ENCODE assay signal across 1 cellular context in the genomic region with DNA sequence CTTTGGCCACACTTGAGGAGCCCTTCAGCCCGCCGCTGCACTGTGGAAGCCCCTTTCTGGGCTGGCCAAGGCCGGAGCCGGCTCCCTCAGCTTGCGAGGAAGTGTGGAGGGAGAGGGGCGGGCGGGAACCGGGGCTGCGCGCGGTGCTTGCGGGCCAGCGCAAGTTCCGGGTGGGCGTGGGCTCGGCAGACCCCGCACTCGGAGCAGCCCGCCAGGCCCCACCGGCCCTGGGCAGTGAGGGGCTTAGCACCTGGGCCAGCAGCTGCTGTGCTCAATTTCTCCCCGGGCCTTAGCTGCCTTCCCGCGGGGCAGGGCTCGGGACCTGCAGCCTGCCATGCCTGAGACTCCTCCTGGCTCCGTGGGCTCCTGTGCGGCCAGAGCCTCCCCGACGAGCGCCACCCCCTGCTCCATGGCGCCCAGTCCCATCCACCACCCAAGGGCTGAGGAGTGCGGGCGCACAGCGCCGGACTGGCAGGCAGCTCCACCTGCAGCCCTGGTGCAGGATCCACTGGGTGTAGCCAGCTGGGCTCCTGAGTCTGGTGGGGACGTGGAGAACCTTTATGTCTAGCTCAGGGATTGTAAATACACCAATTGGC.
TF ChIP-seq lines count a peak whose summit lies in the region.

No MANE protein-coding gene starts in this region.

TF ChIP-seq in HepG2, 621 proteins besides CTCF, POLR2A, EP300 and RAD21:
- TF ChIP-seq, protein P1, sequence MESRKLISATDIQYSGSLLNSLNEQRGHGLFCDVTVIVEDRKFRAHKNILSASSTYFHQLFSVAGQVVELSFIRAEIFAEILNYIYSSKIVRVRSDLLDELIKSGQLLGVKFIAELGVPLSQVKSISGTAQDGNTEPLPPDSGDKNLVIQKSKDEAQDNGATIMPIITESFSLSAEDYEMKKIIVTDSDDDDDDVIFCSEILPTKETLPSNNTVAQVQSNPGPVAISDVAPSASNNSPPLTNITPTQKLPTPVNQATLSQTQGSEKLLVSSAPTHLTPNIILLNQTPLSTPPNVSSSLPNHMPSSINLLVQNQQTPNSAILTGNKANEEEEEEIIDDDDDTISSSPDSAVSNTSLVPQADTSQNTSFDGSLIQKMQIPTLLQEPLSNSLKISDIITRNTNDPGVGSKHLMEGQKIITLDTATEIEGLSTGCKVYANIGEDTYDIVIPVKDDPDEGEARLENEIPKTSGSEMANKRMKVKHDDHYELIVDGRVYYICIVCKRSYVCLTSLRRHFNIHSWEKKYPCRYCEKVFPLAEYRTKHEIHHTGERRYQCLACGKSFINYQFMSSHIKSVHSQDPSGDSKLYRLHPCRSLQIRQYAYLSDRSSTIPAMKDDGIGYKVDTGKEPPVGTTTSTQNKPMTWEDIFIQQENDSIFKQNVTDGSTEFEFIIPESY (CRISPR knock-in tag; IDR thresholded peaks at IDR 0.05) = peak; percentile 53; the same call in 1 of the 2 replicates
- 0 out of 2 replicates have a peak, but pooled peaks have one; percentile 9 for TF ChIP-seq ZBTB38 (CRISPR knock-in tag; IDR thresholded peaks at IDR 0.05)
- TF ChIP-seq ZNF451 (CRISPR knock-in tag; IDR thresholded peaks at IDR 0.05) = 0 out of 2 replicates have a peak, but pooled peaks have one; percentile 33
- TF ChIP-seq, protein P2, sequence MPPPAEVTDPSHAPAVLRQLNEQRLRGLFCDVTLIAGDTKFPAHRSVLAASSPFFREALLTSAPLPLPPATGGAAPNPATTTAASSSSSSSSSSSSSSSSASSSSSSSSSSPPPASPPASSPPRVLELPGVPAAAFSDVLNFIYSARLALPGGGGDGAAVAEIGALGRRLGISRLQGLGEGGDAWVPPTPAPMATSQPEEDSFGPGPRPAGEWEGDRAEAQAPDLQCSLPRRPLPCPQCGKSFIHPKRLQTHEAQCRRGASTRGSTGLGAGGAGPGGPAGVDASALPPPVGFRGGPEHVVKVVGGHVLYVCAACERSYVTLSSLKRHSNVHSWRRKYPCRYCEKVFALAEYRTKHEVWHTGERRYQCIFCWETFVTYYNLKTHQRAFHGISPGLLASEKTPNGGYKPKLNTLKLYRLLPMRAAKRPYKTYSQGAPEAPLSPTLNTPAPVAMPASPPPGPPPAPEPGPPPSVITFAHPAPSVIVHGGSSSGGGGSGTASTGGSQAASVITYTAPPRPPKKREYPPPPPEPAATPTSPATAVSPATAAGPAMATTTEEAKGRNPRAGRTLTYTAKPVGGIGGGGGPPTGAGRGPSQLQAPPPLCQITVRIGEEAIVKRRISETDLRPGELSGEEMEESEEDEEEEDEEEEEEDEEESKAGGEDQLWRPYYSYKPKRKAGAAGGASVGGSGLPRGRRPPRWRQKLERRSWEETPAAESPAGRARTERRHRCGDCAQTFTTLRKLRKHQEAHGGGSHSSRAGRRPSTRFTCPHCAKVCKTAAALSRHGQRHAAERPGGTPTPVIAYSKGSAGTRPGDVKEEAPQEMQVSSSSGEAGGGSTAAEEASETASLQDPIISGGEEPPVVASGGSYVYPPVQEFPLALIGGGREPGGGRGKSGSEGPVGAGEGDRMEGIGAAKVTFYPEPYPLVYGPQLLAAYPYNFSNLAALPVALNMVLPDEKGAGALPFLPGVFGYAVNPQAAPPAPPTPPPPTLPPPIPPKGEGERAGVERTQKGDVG (CRISPR knock-in tag; IDR thresholded peaks at IDR 0.05; ENCODE audit: borderline replicate concordance) = peak; percentile 14; the same call in 1 of the 2 replicates
- TF ChIP-seq, protein P3, sequence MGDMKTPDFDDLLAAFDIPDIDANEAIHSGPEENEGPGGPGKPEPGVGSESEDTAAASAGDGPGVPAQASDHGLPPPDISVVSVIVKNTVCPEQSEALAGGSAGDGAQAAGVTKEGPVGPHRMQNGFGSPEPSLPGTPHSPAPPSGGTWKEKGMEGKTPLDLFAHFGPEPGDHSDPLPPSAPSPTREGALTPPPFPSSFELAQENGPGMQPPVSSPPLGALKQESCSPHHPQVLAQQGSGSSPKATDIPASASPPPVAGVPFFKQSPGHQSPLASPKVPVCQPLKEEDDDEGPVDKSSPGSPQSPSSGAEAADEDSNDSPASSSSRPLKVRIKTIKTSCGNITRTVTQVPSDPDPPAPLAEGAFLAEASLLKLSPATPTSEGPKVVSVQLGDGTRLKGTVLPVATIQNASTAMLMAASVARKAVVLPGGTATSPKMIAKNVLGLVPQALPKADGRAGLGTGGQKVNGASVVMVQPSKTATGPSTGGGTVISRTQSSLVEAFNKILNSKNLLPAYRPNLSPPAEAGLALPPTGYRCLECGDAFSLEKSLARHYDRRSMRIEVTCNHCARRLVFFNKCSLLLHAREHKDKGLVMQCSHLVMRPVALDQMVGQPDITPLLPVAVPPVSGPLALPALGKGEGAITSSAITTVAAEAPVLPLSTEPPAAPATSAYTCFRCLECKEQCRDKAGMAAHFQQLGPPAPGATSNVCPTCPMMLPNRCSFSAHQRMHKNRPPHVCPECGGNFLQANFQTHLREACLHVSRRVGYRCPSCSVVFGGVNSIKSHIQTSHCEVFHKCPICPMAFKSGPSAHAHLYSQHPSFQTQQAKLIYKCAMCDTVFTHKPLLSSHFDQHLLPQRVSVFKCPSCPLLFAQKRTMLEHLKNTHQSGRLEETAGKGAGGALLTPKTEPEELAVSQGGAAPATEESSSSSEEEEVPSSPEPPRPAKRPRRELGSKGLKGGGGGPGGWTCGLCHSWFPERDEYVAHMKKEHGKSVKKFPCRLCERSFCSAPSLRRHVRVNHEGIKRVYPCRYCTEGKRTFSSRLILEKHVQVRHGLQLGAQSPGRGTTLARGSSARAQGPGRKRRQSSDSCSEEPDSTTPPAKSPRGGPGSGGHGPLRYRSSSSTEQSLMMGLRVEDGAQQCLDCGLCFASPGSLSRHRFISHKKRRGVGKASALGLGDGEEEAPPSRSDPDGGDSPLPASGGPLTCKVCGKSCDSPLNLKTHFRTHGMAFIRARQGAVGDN (CRISPR knock-in tag; IDR thresholded peaks at IDR 0.05) = peak; percentile 48; the same call in 1 of the 2 replicates
- 0 out of 2 replicates have a peak, but pooled peaks have one; percentile 14 for TF ChIP-seq SALL1 (CRISPR knock-in tag; IDR thresholded peaks at IDR 0.05)
- TF ChIP-seq, protein P4, sequence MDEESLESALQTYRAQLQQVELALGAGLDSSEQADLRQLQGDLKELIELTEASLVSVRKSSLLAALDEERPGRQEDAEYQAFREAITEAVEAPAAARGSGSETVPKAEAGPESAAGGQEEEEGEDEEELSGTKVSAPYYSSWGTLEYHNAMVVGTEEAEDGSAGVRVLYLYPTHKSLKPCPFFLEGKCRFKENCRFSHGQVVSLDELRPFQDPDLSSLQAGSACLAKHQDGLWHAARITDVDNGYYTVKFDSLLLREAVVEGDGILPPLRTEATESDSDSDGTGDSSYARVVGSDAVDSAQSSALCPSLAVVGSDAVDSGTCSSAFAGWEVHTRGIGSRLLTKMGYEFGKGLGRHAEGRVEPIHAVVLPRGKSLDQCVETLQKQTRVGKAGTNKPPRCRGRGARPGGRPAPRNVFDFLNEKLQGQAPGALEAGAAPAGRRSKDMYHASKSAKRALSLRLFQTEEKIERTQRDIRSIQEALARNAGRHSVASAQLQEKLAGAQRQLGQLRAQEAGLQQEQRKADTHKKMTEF (CRISPR knock-in tag; IDR thresholded peaks at IDR 0.05) = peak; percentile 23; the same call in 1 of the 2 replicates
- TF ChIP-seq, protein P5, sequence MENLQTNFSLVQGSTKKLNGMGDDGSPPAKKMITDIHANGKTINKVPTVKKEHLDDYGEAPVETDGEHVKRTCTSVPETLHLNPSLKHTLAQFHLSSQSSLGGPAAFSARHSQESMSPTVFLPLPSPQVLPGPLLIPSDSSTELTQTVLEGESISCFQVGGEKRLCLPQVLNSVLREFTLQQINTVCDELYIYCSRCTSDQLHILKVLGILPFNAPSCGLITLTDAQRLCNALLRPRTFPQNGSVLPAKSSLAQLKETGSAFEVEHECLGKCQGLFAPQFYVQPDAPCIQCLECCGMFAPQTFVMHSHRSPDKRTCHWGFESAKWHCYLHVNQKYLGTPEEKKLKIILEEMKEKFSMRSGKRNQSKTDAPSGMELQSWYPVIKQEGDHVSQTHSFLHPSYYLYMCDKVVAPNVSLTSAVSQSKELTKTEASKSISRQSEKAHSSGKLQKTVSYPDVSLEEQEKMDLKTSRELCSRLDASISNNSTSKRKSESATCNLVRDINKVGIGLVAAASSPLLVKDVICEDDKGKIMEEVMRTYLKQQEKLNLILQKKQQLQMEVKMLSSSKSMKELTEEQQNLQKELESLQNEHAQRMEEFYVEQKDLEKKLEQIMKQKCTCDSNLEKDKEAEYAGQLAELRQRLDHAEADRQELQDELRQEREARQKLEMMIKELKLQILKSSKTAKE (CRISPR knock-in tag; IDR thresholded peaks at IDR 0.05; ENCODE audit: borderline replicate concordance) = 0 out of 2 replicates have a peak, but pooled peaks have one; percentile 18
- TF ChIP-seq, protein P6, sequence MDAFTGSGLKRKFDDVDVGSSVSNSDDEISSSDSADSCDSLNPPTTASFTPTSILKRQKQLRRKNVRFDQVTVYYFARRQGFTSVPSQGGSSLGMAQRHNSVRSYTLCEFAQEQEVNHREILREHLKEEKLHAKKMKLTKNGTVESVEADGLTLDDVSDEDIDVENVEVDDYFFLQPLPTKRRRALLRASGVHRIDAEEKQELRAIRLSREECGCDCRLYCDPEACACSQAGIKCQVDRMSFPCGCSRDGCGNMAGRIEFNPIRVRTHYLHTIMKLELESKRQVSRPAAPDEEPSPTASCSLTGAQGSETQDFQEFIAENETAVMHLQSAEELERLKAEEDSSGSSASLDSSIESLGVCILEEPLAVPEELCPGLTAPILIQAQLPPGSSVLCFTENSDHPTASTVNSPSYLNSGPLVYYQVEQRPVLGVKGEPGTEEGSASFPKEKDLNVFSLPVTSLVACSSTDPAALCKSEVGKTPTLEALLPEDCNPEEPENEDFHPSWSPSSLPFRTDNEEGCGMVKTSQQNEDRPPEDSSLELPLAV (CRISPR knock-in tag; conservative IDR thresholded peaks at IDR 0.05; ENCODE audit: low read depth) = 0 out of 2 replicates have a peak, but pooled peaks have one; percentile 41
- 0 out of 2 replicates have a peak, but pooled peaks have one; percentile 16 for TF ChIP-seq GABPB1 (CRISPR knock-in tag; IDR thresholded peaks at IDR 0.05)
